In genomic region chr5:95901676-95902646, GRCh38 we compare ENCODE assay signal across 11 cellular contexts. TPM values are rescaled to one million over a fixed set of nuclear protein-coding genes. Genes with fewer than 3 reads are reported as not detected.
DNase-seq lines count a peak whose midpoint lies in the region; ATAC-seq, FAIRE-seq and TF ChIP-seq lines count a peak whose summit lies in the region.
"Had no signal": no experiment of that assay in that cellular context is flagged by ENCODE, and none has a peak within 500 bp of the region (broad histone marks: within the 10 kb centered on the region; RNA-seq: fewer than 3 reads in every experiment).

No MANE protein-coding gene starts in this region.

- no peak for TF ChIP-seq POLR2A in esophagus squamous epithelium (IDR thresholded peaks at IDR 0.05)

- FAIRE-seq in small intestine (lab: Jason Lieb, UNC): no peak

- intact Hi-C loops in esophagus squamous epithelium (cut with DNase I): no loop called here

- peaks cover 20 to 50% of the 10 kb centered on the region in 2 donors for H3K36me3 Mint-ChIP-seq in stimulated activated naive B cell treated with anti-CD40 and anti-IgM and Interleukin-4, amounts not matched to agents 10 μg/mL and 1 μg/mL and 100 μg/mL, for 72 hours

- peak overlapping the region; percentile 79 for H3K27ac ChIP-seq in RWPE2 (ENCODE audit: poor library complexity, severe bottlenecking)
- H3K27ac ChIP-seq in esophagus squamous epithelium: peak overlapping the region; percentile 19 to 58 (median 34)
- H3K27ac ChIP-seq in small intestine (ENCODE audit: low read depth in 1 of 2, low read length in 1 of 2): peak overlapping the region in 1 of 2 donors; percentile 12
- H3K27ac ChIP-seq: thyroid gland had no signal

- no peak overlapping the region for H3K4me3 Mint-ChIP-seq in stimulated activated naive B cell treated with anti-CD40 and anti-IgM and Interleukin-4, amounts not matched to agents 10 μg/mL and 1 μg/mL and 100 μg/mL, for 72 hours
- H3K4me3 Mint-ChIP-seq: memory B cell had no signal

- no peak for TF ChIP-seq CTCF in RWPE2 (IDR thresholded peaks at IDR 0.05; ENCODE audit: poor library complexity, severe bottlenecking)
- TF ChIP-seq CTCF in esophagus squamous epithelium (IDR thresholded peaks at IDR 0.05): no peak

- 73 to 85% methylated on average over 11 of the region's 11 CpGs for WGBS in esophagus squamous epithelium, 2 donors
- 52 to 73% (median 66%) methylated on average over 11 of the region's 11 CpGs for WGBS in small intestine, 3 donors

- H3K27me3 ChIP-seq in RWPE2 (ENCODE audit: insufficient read depth, poor library complexity, severe bottlenecking) (no peaks in the 10 kb centered on the region), esophagus squamous epithelium (no peaks in the 10 kb centered on the region), small intestine (ENCODE audit: control insufficient read depth in 2 of 2, insufficient read depth in 2 of 2, low read length in 2 of 2) (no peaks in the 10 kb centered on the region)
- H3K27me3 ChIP-seq: thyroid gland had no signal

- H3K9me3 ChIP-seq in RWPE2 (ENCODE audit: severe bottlenecking) (no peaks in the 10 kb centered on the region), esophagus squamous epithelium (no peaks in the 10 kb centered on the region), small intestine (ENCODE audit: control insufficient read depth, low read depth) (no peaks in the 10 kb centered on the region)
- H3K9me3 ChIP-seq: thyroid gland had no signal

- H3K4me3 ChIP-seq in RWPE2 (ENCODE audit: severe bottlenecking) (no peak overlapping the region), esophagus squamous epithelium (no peak overlapping the region), small intestine (ENCODE audit: low read depth in 1 of 2, low read length in 2 of 2) (no peak overlapping the region)
- H3K4me3 ChIP-seq: thyroid gland had no signal

- H3K4me1 Mint-ChIP-seq in stimulated activated naive B cell treated with anti-CD40 and anti-IgM and Interleukin-4, amounts not matched to agents 10 μg/mL and 1 μg/mL and 100 μg/mL, for 72 hours: peaks cover 0 to 2% of the 10 kb centered on the region in 2 donors
- H3K4me1 Mint-ChIP-seq: memory B cell had no signal

- peak; percentile 96 for ATAC-seq in RWPE2 (ENCODE audit: low read depth)
- no peak for ATAC-seq in stimulated activated naive B cell treated with anti-CD40 and anti-IgM and Interleukin-4, amounts not matched to agents 10 μg/mL and 1 μg/mL and 100 μg/mL, for 72 hours (replicated peaks)
- ATAC-seq in HG02870 (IDR thresholded peaks at IDR 0.05; ENCODE audit: unreplicated experiment): no peak

- no peaks in the 10 kb centered on the region for H3K27me3 Mint-ChIP-seq in stimulated activated naive B cell treated with anti-CD40 and anti-IgM and Interleukin-4, amounts not matched to agents 10 μg/mL and 1 μg/mL and 100 μg/mL, for 72 hours
- H3K27me3 Mint-ChIP-seq: memory B cell had no signal

- H3K36me3 ChIP-seq in RWPE2 (ENCODE audit: low read depth): peaks cover 87% of the 10 kb centered on the region
- peaks cover 4 to 88% (median 6%) of the 10 kb centered on the region in 3 donors for H3K36me3 ChIP-seq in esophagus squamous epithelium
- peaks cover 0 to 9% of the 10 kb centered on the region in 2 donors for H3K36me3 ChIP-seq in small intestine (ENCODE audit: control insufficient read depth in 2 of 2, insufficient read depth in 2 of 2, low read length in 2 of 2)

- H3K4me1 ChIP-seq in RWPE2 (ENCODE audit: insufficient read depth, poor library complexity, severe bottlenecking): peaks cover 32% of the 10 kb centered on the region
- peaks cover 0 to 25% (median 4%) of the 10 kb centered on the region in 3 donors for H3K4me1 ChIP-seq in esophagus squamous epithelium
- H3K4me1 ChIP-seq in small intestine (ENCODE audit: control insufficient read depth in 2 of 2, insufficient read depth in 1 of 2, low read depth in 1 of 2, low read length in 1 of 2): peaks cover 0 to 2% of the 10 kb centered on the region in 2 donors
- H3K4me1 ChIP-seq: thyroid gland had no signal

- no peaks in the 10 kb centered on the region for H3K9me3 Mint-ChIP-seq in stimulated activated naive B cell treated with anti-CD40 and anti-IgM and Interleukin-4, amounts not matched to agents 10 μg/mL and 1 μg/mL and 100 μg/mL, for 72 hours
- H3K9me3 Mint-ChIP-seq: memory B cell had no signal

- H3K27ac Mint-ChIP-seq in stimulated activated naive B cell treated with anti-CD40 and anti-IgM and Interleukin-4, amounts not matched to agents 10 μg/mL and 1 μg/mL and 100 μg/mL, for 72 hours: no peak overlapping the region
- H3K27ac Mint-ChIP-seq: memory B cell had no signal

- peak; percentile 24 for DNase-seq in activated CD4-positive, alpha-beta T cell treated with anti-CD3 and anti-CD28 coated beads for 48 hours
- no peak for DNase-seq in activated CD4-positive, alpha-beta T cell treated with anti-CD3 and anti-CD28 coated beads for 1 hour
- DNase-seq in RWPE2 (ENCODE audit: low spot score) (no peak), esophagus squamous epithelium (lab: John Stamatoyannopoulos, UW) (no peak), small intestine (peak; percentile 30), AML-193 (lab: John Stamatoyannopoulos, UW) (no peak)
- no peak for DNase-seq in stimulated activated naive B cell treated with anti-CD40 and anti-IgM and Interleukin-4, amounts not matched to agents 10 μg/mL and 1 μg/mL and 100 μg/mL, for 72 hours
- DNase-seq: NCI-H2029 treated with DMSO at 0.1 percent for 48 hours, thyroid gland had no signal

RNA-seq across cellular contexts. Expression of gene ELL2, which starts 59.7 kb away (rescaled TPM):
- 100 to 1,000 TPM in 3 of 4 donors, 10 to 100 TPM in 1; 74.9 to 124 (median 121) TPM for total RNA-seq in esophagus squamous epithelium
- 10 to 100 TPM in 2 of 3 donors, 1 to 10 TPM in 1; 9.7 to 13.9 (median 10.5) TPM for polyA plus RNA-seq in small intestine

Comparison
In these comparisons a context has a peak if more than half of its experiments do, and no peak if none do; other contexts are left out.
1. DNase-seq: peak in activated CD4-positive, alpha-beta T cell treated with anti-CD3 and anti-CD28 coated beads for 48 hours (single experiment) and small intestine (single experiment); none in activated CD4-positive, alpha-beta T cell treated with anti-CD3 and anti-CD28 coated beads for 1 hour (single experiment), RWPE2 (single experiment), esophagus squamous epithelium (single experiment), stimulated activated naive B cell treated with anti-CD40 and anti-IgM and Interleukin-4, amounts not matched to agents 10 μg/mL and 1 μg/mL and 100 μg/mL, for 72 hours (single experiment) and AML-193 (0 of 2).